In genomic region chr14:34426313-34427295, GRCh38 we compare ENCODE assay signal across 1 cellular context.
TF ChIP-seq lines count a peak whose summit lies in the region.

No MANE protein-coding gene starts in this region.

TF ChIP-seq in K562, 482 proteins besides CTCF, POLR2A, EP300 and RAD21 (continued from another document):
- TF ChIP-seq MAFG (tag; conservative IDR thresholded peaks at IDR 0.05) = 0 out of 2 replicates have a peak, but pooled peaks have one; percentile 7
- TF ChIP-seq MTA2 (IDR thresholded peaks at IDR 0.05; ENCODE audit: low read depth) = no peak
- TF ChIP-seq PCBP1 (IDR thresholded peaks at IDR 0.05; ENCODE audit: low read depth, low read length, poor library complexity, severe bottlenecking) = no peak
- no peak for TF ChIP-seq ZNF23 (CRISPR knock-in tag; IDR thresholded peaks at IDR 0.05)
- TF ChIP-seq ETS2 (tag; IDR thresholded peaks at IDR 0.05; ENCODE audit: borderline replicate concordance, poor library complexity, severe bottlenecking) = no peak
- TF ChIP-seq SNRNP70 (optimal IDR thresholded peaks at IDR 0.05; ENCODE audit: low read depth, low read length) = no peak
- TF ChIP-seq ZNF316 (IDR thresholded peaks at IDR 0.05) = peak; percentile 30; the same call in 1 of the 2 replicates
- TF ChIP-seq HDAC8 (tag; IDR thresholded peaks at IDR 0.05) = no peak
